In the genomic region with DNA sequence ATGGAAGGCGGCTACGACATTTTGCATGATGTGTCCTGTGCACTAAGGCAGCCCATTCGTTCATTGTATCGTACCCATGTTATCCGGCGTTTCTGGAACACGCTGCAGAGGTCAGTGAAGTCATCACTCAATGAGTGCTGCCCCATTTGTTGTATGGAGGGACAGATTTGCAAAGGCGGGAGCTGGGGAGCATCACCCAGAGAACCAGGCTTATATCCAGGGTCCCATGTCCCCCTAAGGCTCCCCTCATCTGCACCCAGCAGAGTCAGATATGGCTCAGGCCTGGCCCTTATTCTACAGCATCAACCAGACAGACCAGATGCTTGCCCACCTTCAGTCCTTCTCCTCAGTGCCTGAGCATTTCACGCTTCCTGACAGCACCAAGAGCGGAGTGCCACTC, we compare ENCODE assay signal across 30 cellular contexts.
"Had no signal": no experiment of that assay in that cellular context is flagged by ENCODE, and none has a peak within 500 bp of the region (broad histone marks: within the 10 kb centered on the region; RNA-seq: fewer than 3 reads in every experiment).

No MANE protein-coding gene starts in this region.

- ATAC-seq: activated CD8-positive, alpha-beta T cell treated with anti-CD3 and anti-CD28 coated beads for 36 hours; activated naive CD4-positive, alpha-beta T cell treated with anti-CD3 and anti-CD28 coated beads, Interleukin-2, amount 50 U/mL, for 72 hours; activated T-cell treated with anti-CD3 and anti-CD28 coated beads, Interleukin-2, amount 50 U/mL, for 4 hours; activated T-cell treated with anti-CD3 and anti-CD28 coated beads, Interleukin-2, amount 50 U/mL, for 72 hours; activated T-helper 17 cell treated with anti-CD3 and anti-CD28 coated beads, Interleukin-2, amount 50 U/mL, for 72 hours; body of pancreas had no signal

- H3K27ac ChIP-seq: adrenal gland, body of pancreas, brain microvascular endothelial cell, breast epithelium, VCaP had no signal

- H3K9me3 ChIP-seq: adrenal gland, body of pancreas, breast epithelium had no signal

- H3K27me3 ChIP-seq: adrenal gland, body of pancreas, brain microvascular endothelial cell, breast epithelium had no signal

- H3K4me1 ChIP-seq: adrenal gland, body of pancreas, breast epithelium had no signal

- DNase-seq: activated B cell treated with CpG ODN at 0.5 μM for 24 hours; activated CD4-positive, alpha-beta memory T cell treated with anti-CD3 and anti-CD28 coated beads for 36 hours; activated CD4-positive, alpha-beta T cell treated with anti-CD3 and anti-CD28 coated beads for 4 hours; activated CD4-positive, alpha-beta T cell treated with anti-CD3 and anti-CD28 coated beads, Interleukin-2, amount 10 ng/mL, durations not matched to agents 24 days and 14 days; activated CD4-positive, alpha-beta T cell treated with anti-CD3 and anti-CD28 coated beads, Interleukin-2, amount 50 U/mL, for 1 hour; activated CD4-positive, alpha-beta T cell treated with anti-CD3 and anti-CD28 coated beads, Interleukin-2, amount 50 U/mL, for 4 hours; activated CD4-positive, CD25-positive, alpha-beta regulatory T cell treated with anti-CD3 and anti-CD28 coated beads, Interleukin-2, amount 50 U/mL, for 72 hours; activated CD8-positive, alpha-beta memory T cell treated with anti-CD3 and anti-CD28 coated beads, Interleukin-2, amount 50 U/mL, for 4 hours; activated CD8-positive, alpha-beta T cell treated with anti-CD3 and anti-CD28 coated beads for 36 hours; activated gamma-delta T cell treated with Interleukin-2 at 50 U/mL for 16 hours; activated naive CD4-positive, alpha-beta T cell; activated naive CD4-positive, alpha-beta T cell treated with anti-CD3 and anti-CD28 coated beads, Interleukin-2, amount 50 U/mL, for 16 hours; activated naive CD8-positive, alpha-beta T cell treated with anti-CD3 and anti-CD28 coated beads for 36 hours; activated T-cell treated with anti-CD3 and anti-CD28 coated beads for 4 hours; activated T-cell treated with anti-CD3 and anti-CD28 coated beads, Interleukin-2, amount 50 U/mL, for 1 hour; activated T-cell treated with anti-CD3 and anti-CD28 coated beads, Interleukin-2, amount 50 U/mL, for 4 hours; activated T-cell treated with anti-CD3 and anti-CD28 coated beads, Interleukin-2, amount 50 U/mL, for 72 hours; amniotic stem cell; body of pancreas; brain microvascular endothelial cell; caudate nucleus; cerebellar nuclear complex; T-helper 1 cell; T-helper 2 cell; T-helper 9 cell had no signal

- H3K4me3 ChIP-seq: adrenal gland, body of pancreas, breast epithelium had no signal
